Comparison of ENCODE assay signal across 10 cellular contexts in the genomic region with DNA sequence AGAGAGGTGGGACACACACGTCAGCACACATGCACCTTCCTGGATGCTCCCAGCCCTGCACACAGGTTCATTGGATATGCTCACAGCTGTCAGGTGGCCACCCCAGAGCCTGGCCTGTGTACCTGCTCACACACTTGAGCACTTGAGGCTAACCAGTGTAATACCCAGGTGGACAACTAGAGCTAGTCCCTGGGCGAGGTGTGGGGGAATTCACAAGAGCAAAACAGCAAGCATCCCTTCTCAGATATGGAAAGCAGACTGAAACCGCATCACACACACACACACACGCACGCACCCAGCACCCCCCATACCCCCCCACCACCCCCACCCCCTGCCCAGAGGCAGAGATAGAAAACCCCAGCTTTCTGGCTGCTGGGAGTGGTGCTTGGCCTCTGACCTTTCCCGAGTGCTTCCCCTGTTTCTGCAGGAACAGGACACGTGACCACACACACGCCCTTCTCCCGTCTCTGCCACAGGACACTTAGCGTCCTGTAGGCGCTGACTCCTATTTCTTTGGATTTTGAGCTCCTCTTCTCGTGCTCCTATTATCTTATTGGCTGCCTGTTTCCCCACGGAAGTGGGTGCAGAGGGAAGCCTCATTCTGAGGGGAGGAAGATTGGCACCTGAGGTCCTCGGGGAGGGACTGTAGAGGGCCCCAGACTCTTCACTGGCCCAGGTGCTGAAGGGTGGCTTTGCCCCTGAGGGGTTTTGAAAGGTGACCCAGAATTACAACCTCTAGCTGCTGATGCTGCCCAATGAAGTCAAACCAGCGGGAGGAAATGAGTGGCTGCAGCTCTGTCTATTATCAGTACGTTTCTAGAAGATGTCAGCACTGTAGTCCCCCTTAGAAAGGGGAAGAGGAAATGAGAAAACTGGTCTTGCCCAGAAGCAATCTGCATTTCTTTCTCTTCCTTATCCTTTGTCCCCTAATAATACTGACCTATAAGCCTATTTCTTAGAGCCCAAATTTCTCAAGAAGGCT.
DNase-seq lines count a peak whose midpoint lies in the region; ATAC-seq and TF ChIP-seq lines count a peak whose summit lies in the region.
"Had no signal": no experiment of that assay in that cellular context is flagged by ENCODE, and none has a peak within 500 bp of the region (broad histone marks: within the 10 kb centered on the region; RNA-seq: fewer than 3 reads in every experiment).

No MANE protein-coding gene starts in this region.

- H3K4me3 Mint-ChIP-seq in immature natural killer cell, result peak overlapping the region; percentile 21 to 80 (median 62)

- no peak overlapping the region for H3K27ac ChIP-seq in brain microvascular endothelial cell
- H3K27ac ChIP-seq: tibial artery had no signal

- ATAC-seq in GM21576 (IDR thresholded peaks at IDR 0.05; ENCODE audit: unreplicated experiment), result peak; percentile 53

- DNase-seq in Kasumi-1 (lab: John Stamatoyannopoulos, UW), result peak; percentile 46 to 54
- DNase-seq in immature natural killer cell, result peak in 1 of 3 donors; percentile 18
- no peak for DNase-seq in stimulated activated naive CD4-positive, alpha-beta T cell (lab: John Stamatoyannopoulos, UW)
- DNase-seq in brain microvascular endothelial cell, result no peak
- no peak for DNase-seq in nucleus accumbens (lab: John Stamatoyannopoulos, UW)
- DNase-seq in middle frontal gyrus (ENCODE audit: extremely low spot score, low spot score), result no peak
- DNase-seq: left cardiac atrium had no signal

- H3K27ac Mint-ChIP-seq in immature natural killer cell, result peak overlapping the region; percentile 80 to 100 (median 92)

- in situ Hi-C loops in brain microvascular endothelial cell (cut with HindIII; ENCODE audit: low pct_ligation_motif_present, low sequenced_read_pairs), result loop anchor here (25.0 kb wide), 1 partner anchor 247 kb away; no protein-coding TSS in a partner anchor

- peaks cover 12 to 22% (median 16%) of the 10 kb centered on the region in 3 donors for H3K27me3 Mint-ChIP-seq in immature natural killer cell (ENCODE audit: low read depth in 3 of 3)

- no peaks in the 10 kb centered on the region for H3K27me3 ChIP-seq in brain microvascular endothelial cell (replicated peaks)
- H3K27me3 ChIP-seq: tibial artery had no signal

- H3K4me3 ChIP-seq in brain microvascular endothelial cell (ENCODE audit: low read depth, low read length), result no peak overlapping the region
- H3K4me3 ChIP-seq: tibial artery had no signal

- TF ChIP-seq CTCF in GM12873 (IDR thresholded peaks at IDR 0.05; ENCODE audit: insufficient read depth, low read depth, low read length, missing control alignments) (peak; percentile 6), brain microvascular endothelial cell (IDR thresholded peaks at IDR 0.05; ENCODE audit: low read depth, low read length, missing control alignments) (no peak)

- no peaks in the 10 kb centered on the region for H3K9me3 Mint-ChIP-seq in immature natural killer cell

- H3K36me3 Mint-ChIP-seq in immature natural killer cell, result peaks cover 26 to 43% (median 28%) of the 10 kb centered on the region in 3 donors

- peaks cover 70 to 89% of the 10 kb centered on the region in 2 donors for H3K4me1 Mint-ChIP-seq in immature natural killer cell

- H3K36me3 ChIP-seq in brain microvascular endothelial cell (replicated peaks), result no peaks in the 10 kb centered on the region
- H3K36me3 ChIP-seq: tibial artery had no signal

Comparison
In these comparisons a context has a peak if more than half of its experiments do, and no peak if none do; other contexts are left out.
1. DNase-seq: peak in Kasumi-1 (2 of 2); none in stimulated activated naive CD4-positive, alpha-beta T cell (0 of 6), brain microvascular endothelial cell (single experiment), nucleus accumbens (0 of 56) and middle frontal gyrus (single experiment).